15 cellular contexts compared by ENCODE assay signal in genomic region chr15:35522061-35522460, GRCh38. TPM values are rescaled to one million over a fixed set of nuclear protein-coding genes. Genes with fewer than 3 reads are reported as not detected.
A peak's percentile ranks its signal among the peaks of the same experiment; 100 is the strongest.
DNase-seq lines count a peak whose midpoint lies in the region; ATAC-seq and TF ChIP-seq lines count a peak whose summit lies in the region.
"Had no signal": no experiment of that assay in that cellular context is flagged by ENCODE, and none has a peak within 500 bp of the region (broad histone marks: within the 10 kb centered on the region; RNA-seq: fewer than 3 reads in every experiment).

No MANE protein-coding gene starts in this region.

- H3K27ac Mint-ChIP-seq in endodermal cell = no peak overlapping the region
- H3K27ac Mint-ChIP-seq in activated CD8-positive, alpha-beta memory T cell treated with anti-CD3 and anti-CD28 coated beads, Interleukin-2, amount 10 ng/mL, durations not matched to agents 7 days and 5 days = no peak overlapping the region
- H3K27ac Mint-ChIP-seq in osteocyte (ENCODE audit: unreplicated experiment) = no peak overlapping the region

- TF ChIP-seq CTCF in endodermal cell (conservative IDR thresholded peaks at IDR 0.05) = peak; percentile 54
- no peak for TF ChIP-seq CTCF in osteocyte (IDR thresholded peaks at IDR 0.05)

- WGBS in endodermal cell (ENCODE audit: insufficient coverage in 1 of 2, insufficient read length in 1 of 2), 2 experiments = 64 to 67% methylated on average over 2 of the region's 2 CpGs

- no peak overlapping the region for H3K27ac ChIP-seq in endodermal cell (ENCODE audit: low read depth, low read length)
- H3K27ac ChIP-seq: BLaER1, HL-60, pancreas had no signal

- no peak overlapping the region for H3K4me3 Mint-ChIP-seq in endodermal cell
- no peak overlapping the region for H3K4me3 Mint-ChIP-seq in activated CD8-positive, alpha-beta memory T cell treated with anti-CD3 and anti-CD28 coated beads, Interleukin-2, amount 10 ng/mL, durations not matched to agents 7 days and 5 days
- H3K4me3 Mint-ChIP-seq in osteocyte (ENCODE audit: unreplicated experiment) = no peak overlapping the region

- no peak for ATAC-seq in HG02870 (IDR thresholded peaks at IDR 0.05; ENCODE audit: unreplicated experiment)
- ATAC-seq in activated CD8-positive, alpha-beta memory T cell treated with anti-CD3 and anti-CD28 coated beads, Interleukin-2, amount 10 ng/mL, durations not matched to agents 7 days and 5 days = no peak
- ATAC-seq: pancreas had no signal

- no peaks in the 10 kb centered on the region for H3K27me3 Mint-ChIP-seq in endodermal cell (ENCODE audit: insufficient read depth)
- H3K27me3 Mint-ChIP-seq in activated CD8-positive, alpha-beta memory T cell treated with anti-CD3 and anti-CD28 coated beads, Interleukin-2, amount 10 ng/mL, durations not matched to agents 7 days and 5 days = no peaks in the 10 kb centered on the region
- no peaks in the 10 kb centered on the region for H3K27me3 Mint-ChIP-seq in osteocyte (ENCODE audit: unreplicated experiment)

- no peaks in the 10 kb centered on the region for H3K4me1 ChIP-seq in endodermal cell (ENCODE audit: control insufficient read depth, insufficient read depth, low read length)
- H3K4me1 ChIP-seq: BLaER1, pancreas had no signal

- no peaks in the 10 kb centered on the region for H3K36me3 ChIP-seq in endodermal cell (ENCODE audit: control insufficient read depth, insufficient read depth, low read length)
- H3K36me3 ChIP-seq: BLaER1, pancreas had no signal

- H3K27me3 ChIP-seq in endodermal cell (ENCODE audit: control insufficient read depth, insufficient read depth, low read length, poor library complexity, severe bottlenecking) = no peaks in the 10 kb centered on the region
- H3K27me3 ChIP-seq: BLaER1, pancreas had no signal

- H3K36me3 Mint-ChIP-seq in endodermal cell (ENCODE audit: low read depth) = peaks cover 2% of the 10 kb centered on the region
- H3K36me3 Mint-ChIP-seq in activated CD8-positive, alpha-beta memory T cell treated with anti-CD3 and anti-CD28 coated beads, Interleukin-2, amount 10 ng/mL, durations not matched to agents 7 days and 5 days = no peaks in the 10 kb centered on the region
- peaks cover 17% of the 10 kb centered on the region for H3K36me3 Mint-ChIP-seq in osteocyte (ENCODE audit: unreplicated experiment)

- H3K4me3 ChIP-seq in endodermal cell (ENCODE audit: low read length) = no peak overlapping the region
- H3K4me3 ChIP-seq: BLaER1, pancreas had no signal

- no peaks in the 10 kb centered on the region for H3K9me3 ChIP-seq in endodermal cell (ENCODE audit: control insufficient read depth, low read length)
- H3K9me3 ChIP-seq: BLaER1, pancreas had no signal

- H3K4me1 Mint-ChIP-seq in endodermal cell (peaks cover 24% of the 10 kb centered on the region), osteocyte (ENCODE audit: unreplicated experiment) (peaks cover 20% of the 10 kb centered on the region)
- H3K4me1 Mint-ChIP-seq in activated CD8-positive, alpha-beta memory T cell treated with anti-CD3 and anti-CD28 coated beads, Interleukin-2, amount 10 ng/mL, durations not matched to agents 7 days and 5 days = no peaks in the 10 kb centered on the region

- CTCF ChIA-PET in activated CD8-positive, alpha-beta memory T cell treated with anti-CD3 and anti-CD28 coated beads, Interleukin-2, amount 10 ng/mL, durations not matched to agents 7 days and 5 days (lab: Charles Lee) = no interaction called here

- H3K9me3 Mint-ChIP-seq in endodermal cell = no peaks in the 10 kb centered on the region
- H3K9me3 Mint-ChIP-seq in activated CD8-positive, alpha-beta memory T cell treated with anti-CD3 and anti-CD28 coated beads, Interleukin-2, amount 10 ng/mL, durations not matched to agents 7 days and 5 days (ENCODE audit: low read depth) = no peaks in the 10 kb centered on the region
- no peaks in the 10 kb centered on the region for H3K9me3 Mint-ChIP-seq in osteocyte (ENCODE audit: unreplicated experiment)

- DNase-seq in EL = peak; percentile 19
- DNase-seq in RPMI7951 (ENCODE audit: low read depth) = peak; percentile 47
- peak; percentile 38 for DNase-seq in endodermal cell
- peak; percentile 33 to 90 for DNase-seq in lung microvascular endothelial cell (ENCODE audit: low read depth in 2 of 2)
- no peak for DNase-seq in activated CD8-positive, alpha-beta memory T cell treated with anti-CD3 and anti-CD28 coated beads, Interleukin-2, amount 10 ng/mL, durations not matched to agents 7 days and 5 days
- no peak for DNase-seq in stimulated activated CD4-positive, alpha-beta T cell treated with anti-CD3 and anti-CD28 coated beads, Interleukin-2, amount 100 ng/mL, for 48 hours
- no peak for DNase-seq in osteocyte (ENCODE audit: extremely low spot score, unreplicated experiment)
- DNase-seq: DMS53; effector memory CD4-positive, alpha-beta T cell; Karpas-422; NCI-H1436 treated with DMSO at 0.1 percent for 48 hours; pancreas had no signal

- no peak overlapping the region for H3K9ac ChIP-seq in endodermal cell (ENCODE audit: extremely low read depth, low read length, poor library complexity, severe bottlenecking)
- H3K9ac ChIP-seq: BLaER1 had no signal

RNA-seq across cellular contexts. Expression of gene DPH6, which starts 23.9 kb away (rescaled TPM):
- total RNA-seq in RPMI7951 (2014; rRNA removed; shearing (Covaris generic)) = 30.8 and 38.2 TPM in 2 replicates
- total RNA-seq in endodermal cell = 10 to 100 TPM; 29.8 to 35.6 TPM
- 16.3 TPM for polyA plus RNA-seq in endodermal cell (2013, experiment 1 of 2)
- polyA plus RNA-seq in endodermal cell (2013, experiment 2 of 2) = 13.2 TPM
- total RNA-seq in lung microvascular endothelial cell = 6.5 and 7.8 TPM in 2 replicates
- total RNA-seq in activated CD8-positive, alpha-beta memory T cell treated with anti-CD3 and anti-CD28 coated beads, Interleukin-2, amount 10 ng/mL, durations not matched to agents 7 days and 5 days = 10 to 100 TPM in 1 of 2 experiments, 1 to 10 TPM in 1; 9.4 to 11.9 TPM
- total RNA-seq in osteocyte = 14.3 and 15.8 TPM in 2 replicates

Comparison
In these comparisons a context has a peak if more than half of its experiments do, and no peak if none do; other contexts are left out.
1. DNase-seq: peak in EL (single experiment), RPMI7951 (single experiment), endodermal cell (single experiment) and lung microvascular endothelial cell (2 of 2); none in activated CD8-positive, alpha-beta memory T cell treated with anti-CD3 and anti-CD28 coated beads, Interleukin-2, amount 10 ng/mL, durations not matched to agents 7 days and 5 days (single experiment), stimulated activated CD4-positive, alpha-beta T cell treated with anti-CD3 and anti-CD28 coated beads, Interleukin-2, amount 100 ng/mL, for 48 hours (0 of 2) and osteocyte (single experiment).